In the genomic region with DNA sequence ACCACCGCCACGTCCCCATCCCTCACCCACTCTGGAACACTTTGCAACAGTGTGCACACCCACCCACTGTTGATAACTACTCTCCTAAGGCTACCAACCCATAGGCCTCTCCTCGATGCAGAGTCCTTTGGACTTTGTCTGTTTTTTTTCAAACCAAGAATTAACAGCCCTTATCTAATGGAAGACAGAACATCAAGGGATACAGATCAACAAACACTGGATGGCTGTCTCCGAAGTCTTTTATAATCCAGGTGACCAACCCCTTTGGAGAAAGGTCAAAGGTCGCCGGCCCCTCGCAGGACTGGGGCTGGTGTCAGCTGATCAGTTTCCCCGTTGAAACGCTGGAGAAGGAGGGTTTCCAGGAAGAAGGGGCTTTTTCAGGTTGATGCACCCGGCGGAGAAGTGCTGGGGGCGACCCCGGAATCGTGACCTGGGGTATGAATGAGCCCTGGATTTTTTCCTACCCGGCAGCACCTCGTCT, we compare ENCODE assay signal across 1 cellular context.
TF ChIP-seq lines count a peak whose summit lies in the region.

No MANE protein-coding gene starts in this region.

TF ChIP-seq in IMR-90, 13 proteins besides CTCF, POLR2A, EP300 and RAD21 (continued from another document):
- TF ChIP-seq SMC3 (IDR thresholded peaks at IDR 0.05; ENCODE audit: low read depth, low read length) (no peak), MAZ (IDR thresholded peaks at IDR 0.05; ENCODE audit: borderline replicate concordance, low read depth, low read length) (no peak), BHLHE40 (IDR thresholded peaks at IDR 0.05; ENCODE audit: low read depth, low read length) (no peak), MXI1 (IDR thresholded peaks at IDR 0.05; ENCODE audit: borderline replicate concordance, low read depth, low read length) (no peak), CEBPB (IDR thresholded peaks at IDR 0.05; ENCODE audit: low read depth, low read length) (no peak), FOS (IDR thresholded peaks at IDR 0.05; ENCODE audit: low read depth, low read length) (no peak)
